9 cellular contexts compared by ENCODE assay signal in the genomic region with DNA sequence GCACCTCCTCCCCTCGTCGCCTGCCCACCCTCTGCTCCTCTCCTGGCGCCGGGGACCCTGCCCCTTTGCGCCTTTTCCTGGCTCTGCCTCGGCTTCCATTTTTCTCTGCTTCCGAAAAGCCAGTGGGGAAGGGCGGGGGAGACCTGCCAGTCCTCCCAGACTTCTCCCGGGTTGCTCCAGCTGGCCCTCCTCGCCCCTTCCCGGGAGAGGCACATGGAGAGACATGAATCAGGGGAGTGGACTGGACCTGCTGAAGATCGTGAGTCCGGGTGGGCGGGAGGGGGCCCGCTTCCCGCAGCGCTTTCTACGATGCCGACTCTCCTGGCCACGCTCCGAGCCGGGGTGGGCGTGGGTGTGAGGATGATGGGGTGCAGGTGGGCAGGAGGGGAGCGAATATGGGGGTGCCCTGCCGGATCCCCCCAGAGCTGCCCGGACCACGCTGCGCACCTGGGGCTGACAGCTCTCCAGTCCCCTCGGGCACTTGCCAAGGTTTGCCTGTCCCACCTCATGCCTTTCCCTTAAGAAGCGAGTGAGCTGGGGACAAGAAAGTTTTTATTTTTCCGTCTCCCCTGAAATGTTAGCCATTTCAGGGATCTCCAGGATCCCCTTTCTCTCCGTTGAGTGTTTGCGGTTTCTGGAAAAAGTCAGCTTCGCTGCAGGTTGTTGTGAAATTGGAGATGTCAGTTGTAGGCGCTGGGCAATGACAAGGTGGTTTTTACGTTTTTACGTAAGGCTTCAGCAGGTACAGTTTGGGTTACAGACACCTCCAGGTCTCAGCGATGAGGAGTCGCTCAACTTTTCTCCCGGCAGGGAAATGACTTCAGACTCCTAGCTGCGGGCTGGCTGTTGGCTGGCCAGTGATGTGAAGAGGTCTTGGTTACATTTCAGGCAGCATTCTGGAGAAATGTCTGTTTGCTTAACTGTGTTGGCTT. TPM values are rescaled to one million over a fixed set of nuclear protein-coding genes. Genes with fewer than 3 reads are reported as not detected.
DNase-seq lines count a peak whose midpoint lies in the region; ATAC-seq, FAIRE-seq and TF ChIP-seq lines count a peak whose summit lies in the region.
"Had no signal": no experiment of that assay in that cellular context is flagged by ENCODE, and none has a peak within 500 bp of the region (broad histone marks: within the 10 kb centered on the region; RNA-seq: fewer than 3 reads in every experiment).

No MANE protein-coding gene starts in this region.

- H3K9ac ChIP-seq in SK-N-SH = no peak overlapping the region
- H3K9ac ChIP-seq: KMS-11 had no signal

- POLR2A ChIA-PET in SK-N-SH (lab: Yijun Ruan, JAX) = no interaction called here
- POLR2A ChIA-PET in GM10248 (lab: Yijun Ruan, JAX) = no interaction called here

- H3K4me3 Mint-ChIP-seq in CD14-positive monocyte = peak overlapping the region; percentile 54 to 84

- H3K9me2 ChIP-seq in SK-N-SH = no peaks in the 10 kb centered on the region

- H3K4me1 ChIP-seq in SK-N-SH (ENCODE audit: control insufficient read depth in 1 of 2, insufficient read depth in 2 of 2, low read depth in 1 of 2, low read length in 1 of 2) (peaks cover 5 to 12% of the 10 kb centered on the region in 2 experiments; a peak in 2 of 4 replicates), cardiac muscle cell (ENCODE audit: low read depth) (peaks cover 34% of the 10 kb centered on the region), pancreas (peaks cover 5 to 9% (median 8%) of the 10 kb centered on the region in 3 donors)

- H3K27me3 ChIP-seq in SK-N-SH (ENCODE audit: insufficient read depth) = peaks cover 14% of the 10 kb centered on the region; the same call in 1 of the 2 replicates
- no peaks in the 10 kb centered on the region for H3K27me3 ChIP-seq in cardiac muscle cell
- no peaks in the 10 kb centered on the region for H3K27me3 ChIP-seq in pancreas

- no peaks in the 10 kb centered on the region for H3K79me2 ChIP-seq in SK-N-SH (ENCODE audit: insufficient read depth)

- no peak for TF ChIP-seq CTCF in CD14-positive monocyte (IDR thresholded peaks at IDR 0.05)
- TF ChIP-seq CTCF in SK-N-SH (IDR thresholded peaks at IDR 0.05) = no peak
- no peak for TF ChIP-seq CTCF in cardiac muscle cell (IDR thresholded peaks at IDR 0.05; ENCODE audit: low read depth, low read length)
- TF ChIP-seq CTCF in pancreas (IDR thresholded peaks at IDR 0.05) = no peak
- no peak for TF ChIP-seq CTCF in GM10248 (IDR thresholded peaks at IDR 0.05; ENCODE audit: control extremely low read depth, extremely low read depth, low read depth, missing control alignments)

- H3K27me3 Mint-ChIP-seq in CD14-positive monocyte (ENCODE audit: low read depth in 3 of 3) = peaks cover 42 to 60% (median 52%) of the 10 kb centered on the region in 3 donors

- no peaks in the 10 kb centered on the region for H3K36me3 Mint-ChIP-seq in CD14-positive monocyte

- H3K9me3 ChIP-seq in SK-N-SH (no peaks in the 10 kb centered on the region), cardiac muscle cell (ENCODE audit: low read depth) (no peaks in the 10 kb centered on the region), pancreas (no peaks in the 10 kb centered on the region)

- H4K20me1 ChIP-seq in SK-N-SH (ENCODE audit: insufficient read depth) = no peaks in the 10 kb centered on the region

- WGBS in SK-N-SH (ENCODE audit: low lambda C conversion rate) = 21% methylated on average over 22 of the region's 41 CpGs
- 2 to 3% methylated on average over 35 to 41 of the region's 41 CpGs for whole genome bisulfite sequencing in pancreas, 2 donors

- no peak for FAIRE-seq in pancreas (lab: Jason Lieb, UNC)

- no peak for TF ChIP-seq EP300 in SK-N-SH (IDR thresholded peaks at IDR 0.05; ENCODE audit: borderline replicate concordance in 1 of 2, low read depth in 1 of 2, low read length in 1 of 2)

- DNase-seq in CD14-positive monocyte (ENCODE audit: low spot score) (no peak), SK-N-SH (peak; percentile 75), cardiac muscle cell (ENCODE audit: low read depth in 1 of 2, low spot score in 1 of 2) (peak; percentile 6 to 52), pancreas (peak in 5 of 6 donors; percentile 24 to 57 (median 27)), GM10248 (ENCODE audit: extremely low spot score) (no peak), NCI-H146 (lab: John Stamatoyannopoulos, UW) (no peak)
- no peak for DNase-seq in stimulated activated CD4-positive, alpha-beta T cell treated with anti-CD3 and anti-CD28 coated beads, Interleukin-1b, Interleukin-23, amount 100 ng/mL, for 48 hours
- no peak for DNase-seq in activated CD4-positive, alpha-beta T cell treated with anti-CD3 and anti-CD28 coated beads, Interleukin-2, amount 50 U/mL, for 1 hour

- H3K27ac Mint-ChIP-seq in CD14-positive monocyte = no peak overlapping the region

- H3K9me3 Mint-ChIP-seq in CD14-positive monocyte = peaks cover 0 to 7% (median 0%) of the 10 kb centered on the region in 7 donors

- H3K4me1 Mint-ChIP-seq in CD14-positive monocyte = peaks cover 16% of the 10 kb centered on the region

- H3K36me3 ChIP-seq in SK-N-SH (replicated peaks in 1 of 2; ENCODE audit: control insufficient read depth in 1 of 2, insufficient read depth in 2 of 2, low read length in 1 of 2) = no peaks in the 10 kb centered on the region
- H3K36me3 ChIP-seq in cardiac muscle cell = no peaks in the 10 kb centered on the region
- H3K36me3 ChIP-seq in pancreas = no peaks in the 10 kb centered on the region

- no peak overlapping the region; a peak in 1 of 4 replicates for H3K27ac ChIP-seq in SK-N-SH (ENCODE audit: low read depth in 2 of 2, low read length in 1 of 2)
- H3K27ac ChIP-seq in cardiac muscle cell = peak overlapping the region; percentile 95
- peak overlapping the region; percentile 73 to 85 (median 77) for H3K27ac ChIP-seq in pancreas
- H3K27ac ChIP-seq: KMS-11 had no signal

- H3F3A ChIP-seq in SK-N-SH (replicated peaks; ENCODE audit: insufficient read depth) = no peaks in the 10 kb centered on the region

- CTCF ChIA-PET in SK-N-SH (lab: Yijun Ruan, JAX) = interaction anchor here (0.6 to 1.2 kb wide), 5 partner anchors 24 to 415 kb away, joined by 3 to 4 read pairs (median 3); no protein-coding TSS in a partner anchor
- CTCF ChIA-PET in GM10248 (lab: Yijun Ruan, JAX) = interaction anchor here (1.4 kb wide), 1 partner anchor 11 kb away, joined by 3 read pairs; no protein-coding TSS in a partner anchor

- H2AFZ ChIP-seq in SK-N-SH (ENCODE audit: low read depth) = no peak overlapping the region

- peak; percentile 32 to 59 (median 48) for ATAC-seq in pancreas

- peak overlapping the region; percentile 87 for H3K4me2 ChIP-seq in SK-N-SH
- H3K4me2 ChIP-seq: KMS-11 had no signal

- intact Hi-C loops in CD14-positive monocyte (cut with micrococcal nuclease) = no loop called here
- intact Hi-C loops in pancreas (cut with DNase I) = no loop called here

- TF ChIP-seq RAD21 in SK-N-SH (IDR thresholded peaks at IDR 0.05; ENCODE audit: low read length) = no peak

- H3K4me3 ChIP-seq in SK-N-SH (ENCODE audit: low read depth in 2 of 2, low read length in 1 of 2) (peak overlapping the region; percentile 60 to 63), cardiac muscle cell (peak overlapping the region; percentile 99), pancreas (peak overlapping the region; percentile 40 to 71 (median 62))

TF ChIP-seq in SK-N-SH, 30 proteins besides CTCF, POLR2A, EP300 and RAD21 (continues in another document):
- TF ChIP-seq GABPA (IDR thresholded peaks at IDR 0.05; ENCODE audit: low read depth) = no peak
- no peak for TF ChIP-seq TAF1 (IDR thresholded peaks at IDR 0.05; ENCODE audit: borderline replicate concordance, low read depth, low read length)
- TF ChIP-seq RXRA (IDR thresholded peaks at IDR 0.05; ENCODE audit: borderline replicate concordance, low read depth) = no peak
- TF ChIP-seq YY1 (IDR thresholded peaks at IDR 0.05; ENCODE audit: low read depth) = no peak
- no peak for TF ChIP-seq USF1 (IDR thresholded peaks at IDR 0.05; ENCODE audit: borderline replicate concordance, low read depth)
- no peak for TF ChIP-seq RCOR1 (IDR thresholded peaks at IDR 0.05; ENCODE audit: low read length)
- no peak for TF ChIP-seq REST (IDR thresholded peaks at IDR 0.05; ENCODE audit: low read depth, low read length)
- TF ChIP-seq MXI1 (IDR thresholded peaks at IDR 0.05; ENCODE audit: low read depth, low read length) = no peak

RNA-seq across cellular contexts. Expression of gene CACNB2, which starts 1.0 kb away (rescaled TPM):
- polyA plus RNA-seq in CD14-positive monocyte = under 1 TPM in 1 of 2 donors, not detected in 1; 0.05 TPM
- 0.74 and 0.75 TPM in 2 replicates for polyA plus RNA-seq in SK-N-SH (2012; rRNA removed)
- polyA plus RNA-seq in SK-N-SH (2012; cell fraction: cytosol; rRNA removed) = 0.20 and 0.31 TPM in 2 replicates
- 1.8 and 2.6 TPM in 2 replicates for polyA plus RNA-seq in SK-N-SH (2012; cell fraction: nucleus; rRNA removed)
- total RNA-seq in cardiac muscle cell = 134 and 172 TPM in 2 replicates
- polyA plus RNA-seq in cardiac muscle cell = 101 and 119 TPM in 2 replicates
- total RNA-seq in pancreas = 1 to 10 TPM; 4.9 to 9.6 (median 6.1) TPM
- polyA plus RNA-seq in pancreas = 10 to 100 TPM in 1 of 2 donors, 1 to 10 TPM in 1; 9.6 to 11.1 TPM

Comparison
In these comparisons a context has a peak if more than half of its experiments do, and no peak if none do; other contexts are left out.
1. DNase-seq: peak in SK-N-SH (single experiment), cardiac muscle cell (2 of 2) and pancreas (5 of 6); none in CD14-positive monocyte (single experiment), stimulated activated CD4-positive, alpha-beta T cell treated with anti-CD3 and anti-CD28 coated beads, Interleukin-1b, Interleukin-23, amount 100 ng/mL, for 48 hours (single experiment), GM10248 (single experiment), activated CD4-positive, alpha-beta T cell treated with anti-CD3 and anti-CD28 coated beads, Interleukin-2, amount 50 U/mL, for 1 hour (single experiment) and NCI-H146 (single experiment).
2. H3K27ac ChIP-seq: peak in cardiac muscle cell (single experiment) and pancreas (4 of 4); none in SK-N-SH (0 of 2).
3. Peak in every context shown above with its lines, with median percentiles within 50 percentile points of each other: H3K4me3 ChIP-seq.